ENCODE assay signal across 18 cellular contexts in genomic region chr12:11755311-11755930, GRCh38.
DNase-seq lines count a peak whose midpoint lies in the region; ATAC-seq and TF ChIP-seq lines count a peak whose summit lies in the region.
"Had no signal": no experiment of that assay in that cellular context is flagged by ENCODE, and none has a peak within 500 bp of the region (broad histone marks: within the 10 kb centered on the region; RNA-seq: fewer than 3 reads in every experiment).

No MANE protein-coding gene starts in this region.

- H3K9me2 ChIP-seq in GM23248 (ENCODE audit: insufficient read depth) = no peaks in the 10 kb centered on the region

- no peak for TF ChIP-seq EP300 in gastroesophageal sphincter (IDR thresholded peaks at IDR 0.05)

- H3K4me1 ChIP-seq in GM23248 (ENCODE audit: insufficient read depth) (peaks cover 5% of the 10 kb centered on the region; the same call in 1 of the 2 replicates), adrenal gland (replicated peaks in 1 of 2) (peaks cover 20 to 35% of the 10 kb centered on the region in 2 donors), gastroesophageal sphincter (peaks cover 30 to 90% (median 38%) of the 10 kb centered on the region in 3 donors)
- H3K4me1 ChIP-seq: HAP-1, SJCRH30 had no signal

- TF ChIP-seq CTCF in adrenal gland (IDR thresholded peaks at IDR 0.05) (no peak), gastroesophageal sphincter (IDR thresholded peaks at IDR 0.05) (no peak)

- in situ Hi-C loops in GM23248 (cut with MboI) = no loop called here

- H3K27me3 ChIP-seq in GM23248 (replicated peaks; ENCODE audit: insufficient read depth) (no peaks in the 10 kb centered on the region), adrenal gland (no peaks in the 10 kb centered on the region), gastroesophageal sphincter (no peaks in the 10 kb centered on the region)
- H3K27me3 ChIP-seq: SJCRH30 had no signal

- intact Hi-C loops in adrenal gland (cut with DNase I) = no loop called here

- H3K27me3 Mint-ChIP-seq in stimulated activated naive B cell treated with anti-CD40 and anti-IgM and Interleukin-4, amounts not matched to agents 10 μg/mL and 1 μg/mL and 100 μg/mL, for 72 hours = no peaks in the 10 kb centered on the region

- H3K9me3 ChIP-seq in GM23248 (ENCODE audit: low read depth) = no peaks in the 10 kb centered on the region
- H3K9me3 ChIP-seq in adrenal gland (replicated peaks in 1 of 3) = no peaks in the 10 kb centered on the region
- H3K9me3 ChIP-seq in gastroesophageal sphincter = no peaks in the 10 kb centered on the region
- H3K9me3 ChIP-seq: HAP-1, SJCRH30 had no signal

- H3K27ac ChIP-seq in GM23248 (no peak overlapping the region), adrenal gland (peak overlapping the region in 3 of 5 donors; percentile 8 to 39 (median 21)), gastroesophageal sphincter (peak overlapping the region; percentile 85 to 100 (median 94))
- H3K27ac ChIP-seq: HL-60, SJCRH30 had no signal

- H3K27ac Mint-ChIP-seq in stimulated activated naive B cell treated with anti-CD40 and anti-IgM and Interleukin-4, amounts not matched to agents 10 μg/mL and 1 μg/mL and 100 μg/mL, for 72 hours = peak overlapping the region; percentile 89
- H3K27ac Mint-ChIP-seq: immature natural killer cell had no signal

- no peak for DNase-seq in GM23248
- DNase-seq in adrenal gland = no peak
- no peak for DNase-seq in stimulated activated naive B cell treated with anti-CD40 and anti-IgM and Interleukin-4, amounts not matched to agents 10 μg/mL and 1 μg/mL and 100 μg/mL, for 72 hours
- DNase-seq in stimulated activated CD4-positive, alpha-beta T cell treated with anti-CD3 and anti-CD28 coated beads, Interleukin-12 subunit alpha, Interleukin-12 subunit beta, amount 100 ng/mL, for 4 hours = no peak
- no peak for DNase-seq in AML-193 (lab: John Stamatoyannopoulos, UW)
- no peak for DNase-seq in NCI-H1694 (lab: John Stamatoyannopoulos, UW)
- DNase-seq: caudate nucleus, COR-L47, erythroblast, GDM1, immature natural killer cell, NCI-H2081 treated with DMSO at 0.1 percent for 48 hours, NCI-H82, SJCRH30 had no signal

- H3F3A ChIP-seq in GM23248 (ENCODE audit: insufficient read depth) = no peaks in the 10 kb centered on the region

- no peak overlapping the region for H2AFZ ChIP-seq in GM23248

- H3K36me3 ChIP-seq in GM23248 (ENCODE audit: low read depth) (no peaks in the 10 kb centered on the region), adrenal gland (replicated peaks in 1 of 2) (peaks cover 0 to 7% of the 10 kb centered on the region in 2 donors), gastroesophageal sphincter (no peaks in the 10 kb centered on the region)
- H3K36me3 ChIP-seq: HAP-1, SJCRH30 had no signal

- H4K20me1 ChIP-seq in GM23248 (ENCODE audit: insufficient read depth) = no peaks in the 10 kb centered on the region

- no peak overlapping the region for H3K9ac ChIP-seq in GM23248

- H3K4me3 Mint-ChIP-seq in stimulated activated naive B cell treated with anti-CD40 and anti-IgM and Interleukin-4, amounts not matched to agents 10 μg/mL and 1 μg/mL and 100 μg/mL, for 72 hours = no peak overlapping the region
- H3K4me3 Mint-ChIP-seq: immature natural killer cell had no signal

- H3K4me3 ChIP-seq in GM23248 (no peak overlapping the region), adrenal gland (no peak overlapping the region), gastroesophageal sphincter (no peak overlapping the region)
- H3K4me3 ChIP-seq: HAP-1, SJCRH30 had no signal

- H3K4me1 Mint-ChIP-seq in stimulated activated naive B cell treated with anti-CD40 and anti-IgM and Interleukin-4, amounts not matched to agents 10 μg/mL and 1 μg/mL and 100 μg/mL, for 72 hours = peaks cover 50 to 81% of the 10 kb centered on the region in 2 donors

- WGBS in GM23248 (ENCODE audit: low coverage in 1 of 2, low lambda C conversion rate in 2 of 2, missing lambda C conversion rate in 2 of 2), 2 experiments = 44 to 46% methylated on average over 5 of the region's 5 CpGs
- WGBS in adrenal gland, 4 donors = 64 to 76% (median 74%) methylated on average over 5 of the region's 5 CpGs
- 30 to 32% methylated on average over 5 of the region's 5 CpGs for WGBS in gastroesophageal sphincter (ENCODE audit: low coverage in 1 of 2), 2 donors

- peaks cover 20% of the 10 kb centered on the region for H3K79me2 ChIP-seq in GM23248 (ENCODE audit: insufficient read depth)

- peaks cover 2 to 5% of the 10 kb centered on the region in 2 donors for H3K9me3 Mint-ChIP-seq in stimulated activated naive B cell treated with anti-CD40 and anti-IgM and Interleukin-4, amounts not matched to agents 10 μg/mL and 1 μg/mL and 100 μg/mL, for 72 hours
- H3K9me3 Mint-ChIP-seq: immature natural killer cell had no signal

- ATAC-seq in gastroesophageal sphincter = no peak
- no peak for ATAC-seq in stimulated activated naive B cell treated with anti-CD40 and anti-IgM and Interleukin-4, amounts not matched to agents 10 μg/mL and 1 μg/mL and 100 μg/mL, for 72 hours (replicated peaks)
- ATAC-seq in HG02571 (IDR thresholded peaks at IDR 0.05; ENCODE audit: unreplicated experiment) = no peak

- peak overlapping the region; percentile 6 for H3K4me2 ChIP-seq in GM23248 (ENCODE audit: unreplicated experiment)

- peaks cover 35 to 73% of the 10 kb centered on the region in 2 donors for H3K36me3 Mint-ChIP-seq in stimulated activated naive B cell treated with anti-CD40 and anti-IgM and Interleukin-4, amounts not matched to agents 10 μg/mL and 1 μg/mL and 100 μg/mL, for 72 hours

- TF ChIP-seq POLR2A in adrenal gland (IDR thresholded peaks at IDR 0.05) (no peak), gastroesophageal sphincter (IDR thresholded peaks at IDR 0.05) (no peak)
